ENCODE assay signal across 8 cellular contexts in genomic region chr12:79689477-79690155, GRCh38. TPM values are rescaled to one million over a fixed set of nuclear protein-coding genes. Genes with fewer than 3 reads are reported as not detected.
A peak's percentile ranks its signal among the peaks of the same experiment; 100 is the strongest.
DNase-seq lines count a peak whose midpoint lies in the region; ATAC-seq, FAIRE-seq and TF ChIP-seq lines count a peak whose summit lies in the region.

No MANE protein-coding gene starts in this region.

- FAIRE-seq in endothelial cell of umbilical vein (lab: Jason Lieb, UNC): no peak

- CTCF ChIA-PET in endothelial cell of umbilical vein (lab: Charles Lee): interaction anchor here (1.2 to 2.9 kb wide), 5 partner anchors 9 to 270 kb away, joined by 3 to 9 read pairs (median 5); no protein-coding TSS in a partner anchor

- ATAC-seq in GM21360 (IDR thresholded peaks at IDR 0.05; ENCODE audit: unreplicated experiment) (peak; percentile 21), HG03521 (IDR thresholded peaks at IDR 0.05; ENCODE audit: unreplicated experiment) (peak; percentile 21), upper lobe of right lung (peak; percentile 22)

- H2AFZ ChIP-seq in endothelial cell of umbilical vein (ENCODE audit: low read depth, low read length): peak overlapping the region; percentile 71

- H3K4me3 ChIP-seq in endothelial cell of umbilical vein (replicated peaks in 1 of 3; ENCODE audit: insufficient read depth in 1 of 3, low read depth in 1 of 3, low read length in 3 of 3) (peak overlapping the region; percentile 85 to 96 (median 88)), mononuclear cell (ENCODE audit: low read length) (peak overlapping the region; percentile 48), upper lobe of right lung (peak overlapping the region; percentile 91)

- H3K9ac ChIP-seq in endothelial cell of umbilical vein (replicated peaks; ENCODE audit: extremely low read depth, insufficient read depth, low read length): peak overlapping the region; percentile 96

- peak overlapping the region; percentile 85 for H3K27ac ChIP-seq in endothelial cell of umbilical vein (ENCODE audit: insufficient read depth, low read depth, low read length)
- peak overlapping the region; percentile 84 for H3K27ac ChIP-seq in upper lobe of right lung

- H3K4me1 ChIP-seq in endothelial cell of umbilical vein (ENCODE audit: control insufficient read depth, extremely low read depth, insufficient read depth, low read length) (peaks cover 41% of the 10 kb centered on the region), mononuclear cell (ENCODE audit: insufficient read depth, low read length) (peaks cover 18% of the 10 kb centered on the region), upper lobe of right lung (peaks cover 12% of the 10 kb centered on the region)

- dilution Hi-C loops in endothelial cell of umbilical vein (cut with MboI; ENCODE audit: extremely low pct_ligation_motif_present, low sequenced_read_pairs): no loop called here

- no peaks in the 10 kb centered on the region for H3K9me3 ChIP-seq in endothelial cell of umbilical vein (replicated peaks; ENCODE audit: control insufficient read depth, insufficient read depth, low read length)
- no peaks in the 10 kb centered on the region for H3K9me3 ChIP-seq in mononuclear cell (ENCODE audit: low read depth, low read length)
- no peaks in the 10 kb centered on the region for H3K9me3 ChIP-seq in upper lobe of right lung

- H3K36me3 ChIP-seq in endothelial cell of umbilical vein (ENCODE audit: control insufficient read depth in 2 of 2, extremely low read depth in 1 of 2, insufficient read depth in 2 of 2, low read length in 2 of 2) (no peaks in the 10 kb centered on the region), upper lobe of right lung (no peaks in the 10 kb centered on the region)

- peaks cover 62% of the 10 kb centered on the region for H3K79me2 ChIP-seq in endothelial cell of umbilical vein (ENCODE audit: control insufficient read depth, insufficient read depth, low read length)

- peak; percentile 64 for DNase-seq in NCI-H2227 (lab: John Stamatoyannopoulos, UW; ENCODE audit: unreplicated experiment)
- no peak for DNase-seq in NCI-H2227 treated with DMSO at 0.1 percent for 48 hours (lab: John Stamatoyannopoulos, UW)
- DNase-seq in T1000 (lab: John Stamatoyannopoulos, UW): peak; percentile 49
- peak; percentile 70 for DNase-seq in endothelial cell of umbilical vein (ENCODE audit: low read depth, low spot score)
- peak; percentile 76 for DNase-seq in upper lobe of right lung

- TF ChIP-seq POLR2A in endothelial cell of umbilical vein (IDR thresholded peaks at IDR 0.05; ENCODE audit: low read depth, low read length): no peak

- no TSS peak for BruUV-seq in endothelial cell of umbilical vein (replicated peaks; lab: Mats Ljungman, UMichigan)

- no peaks in the 10 kb centered on the region for H3K9me1 ChIP-seq in endothelial cell of umbilical vein (replicated peaks; ENCODE audit: control insufficient read depth, extremely low read depth, insufficient read depth, low read length)

- peaks cover 2% of the 10 kb centered on the region for H4K20me1 ChIP-seq in endothelial cell of umbilical vein (replicated peaks; ENCODE audit: control insufficient read depth, extremely low read depth, insufficient read depth, low read length)

- TF ChIP-seq CTCF in endothelial cell of umbilical vein (IDR thresholded peaks at IDR 0.05; ENCODE audit: extremely low read depth in 1 of 2, insufficient read depth in 1 of 2, low read depth in 1 of 2, low read length in 2 of 2) (no peak), upper lobe of right lung (IDR thresholded peaks at IDR 0.05) (no peak)

- intact Hi-C loops in endothelial cell of umbilical vein (cut with micrococcal nuclease): loop anchor here (1.0 to 5.0 kb wide), 6 partner anchors 132 to 497 kb away; no protein-coding TSS in a partner anchor
- intact Hi-C loops in upper lobe of right lung (cut with DNase I): no loop called here

- H3K4me2 ChIP-seq in endothelial cell of umbilical vein (ENCODE audit: insufficient read depth, low read length): peak overlapping the region; percentile 75

- POLR2A ChIA-PET in endothelial cell of umbilical vein (lab: Charles Lee): no interaction called here

- H3K27me3 ChIP-seq in endothelial cell of umbilical vein (ENCODE audit: control insufficient read depth in 2 of 2, insufficient read depth in 2 of 2, low read length in 2 of 2) (no peaks in the 10 kb centered on the region), mononuclear cell (ENCODE audit: insufficient read depth, low read length) (peaks cover 34% of the 10 kb centered on the region), upper lobe of right lung (no peaks in the 10 kb centered on the region)

TF ChIP-seq in endothelial cell of umbilical vein, 7 proteins besides CTCF, POLR2A, EP300 and RAD21:
- TF ChIP-seq POLR2AphosphoS5 (IDR thresholded peaks at IDR 0.05; ENCODE audit: insufficient read depth, low read depth, low read length) (peak; percentile 60), MAX (IDR thresholded peaks at IDR 0.05; ENCODE audit: insufficient read depth, insufficient read length) (peak; percentile 85), MYC (IDR thresholded peaks at IDR 0.05; ENCODE audit: low read depth, low read length) (peak; percentile 23), JUN (IDR thresholded peaks at IDR 0.05; ENCODE audit: borderline replicate concordance, insufficient read depth, insufficient read length, low read depth) (no peak), GATA2 (IDR thresholded peaks at IDR 0.05; ENCODE audit: insufficient read depth, insufficient read length, low read depth, low read length) (no peak), EZH2 (IDR thresholded peaks at IDR 0.05; ENCODE audit: borderline replicate concordance, low read depth, low read length, severe bottlenecking) (no peak)

RNA-seq across cellular contexts. Expression of gene PAWR, which starts 1.1 kb away (rescaled TPM):
- total RNA-seq in endothelial cell of umbilical vein (154 and 175 TPM in 2 replicates), mononuclear cell (8.7 TPM), upper lobe of right lung (73.5 TPM)
- polyA plus RNA-seq in endothelial cell of umbilical vein: 16.2 and 18.3 TPM in 2 replicates
- 10.5 and 13.0 TPM in 2 replicates for polyA plus RNA-seq in endothelial cell of umbilical vein (2011; cell fraction: cytosol; rRNA removed)
- 53.1 and 81.3 TPM in 2 replicates for polyA plus RNA-seq in endothelial cell of umbilical vein (2011; cell fraction: nucleus; rRNA removed)
- 82.5 and 115 TPM in 2 replicates for polyA plus RNA-seq in endothelial cell of umbilical vein (2012)
- 32.5 and 37.7 TPM in 2 replicates for polyA minus RNA-seq in endothelial cell of umbilical vein
- polyA minus RNA-seq in endothelial cell of umbilical vein (2011; cell fraction: cytosol; rRNA and poly(A)+ RNA removed): 30.2 TPM
- 112 and 127 TPM in 2 replicates for polyA minus RNA-seq in endothelial cell of umbilical vein (2011; cell fraction: nucleus; rRNA and poly(A)+ RNA removed)
